Comparison of ENCODE assay signal across 31 cellular contexts in genomic region chr20:59355242-59355641, GRCh38. TPM values are rescaled to one million over a fixed set of nuclear protein-coding genes. Genes with fewer than 3 reads are reported as not detected.
"Had no signal": no experiment of that assay in that cellular context is flagged by ENCODE, and none has a peak within 500 bp of the region (broad histone marks: within the 10 kb centered on the region; RNA-seq: fewer than 3 reads in every experiment).

No MANE protein-coding gene starts in this region.

- FAIRE-seq: endometrium, islet of Langerhans, keratinocyte had no signal

- H3K27ac ChIP-seq: colonic mucosa, epithelial cell of prostate, esophagus squamous epithelium, gastrocnemius medialis, heart right ventricle, left lung, lower lobe of right lung had no signal

- ATAC-seq: effector memory CD8-positive, alpha-beta T cell; esophagus mucosa; gastrocnemius medialis; heart right ventricle; left cardiac atrium; left lung; left ventricle myocardium superior; lower lobe of right lung; mucosa of descending colon had no signal

- DNase-seq: colonic mucosa; cortex of kidney; effector CD8-positive, alpha-beta T cell; effector memory CD8-positive, alpha-beta T cell; endodermal cell; erythroblast; esophagus squamous epithelium; foreskin fibroblast; foreskin melanocyte; gastrocnemius medialis; glutamatergic neuron; head of caudate nucleus; heart right ventricle; hippocampal formation; left cardiac atrium; left lung; left ventricle myocardium superior; lower lobe of right lung; naive B cell had no signal

- H3K36me3 ChIP-seq: colonic mucosa, esophagus squamous epithelium, gastrocnemius medialis, heart right ventricle, left lung, lower lobe of right lung had no signal

- H3K4me3 ChIP-seq: colonic mucosa, esophagus squamous epithelium, gastrocnemius medialis, heart right ventricle, left lung, lower lobe of right lung, mucosa of descending colon had no signal

- H3K9me3 ChIP-seq: colonic mucosa, esophagus squamous epithelium, gastrocnemius medialis, heart right ventricle, left lung, lower lobe of right lung, mucosa of descending colon had no signal

- H3K27me3 ChIP-seq: colonic mucosa, gastrocnemius medialis had no signal

- H3K4me1 ChIP-seq: colonic mucosa, gastrocnemius medialis, heart right ventricle, left lung, lower lobe of right lung had no signal

RNA-seq across cellular contexts. Expression of gene EDN3, which starts 54.8 kb away (rescaled TPM):
- total RNA-seq: dermis microvascular lymphatic vessel endothelial cell, endodermal cell, glomerular endothelial cell, kidney epithelial cell, left cardiac atrium, left lung, left ventricle myocardium superior, lung microvascular endothelial cell, mesenteric fat pad, myocyte had no signal
- polyA plus RNA-seq: keratinocyte had no signal
